11 cellular contexts compared by ENCODE assay signal in genomic region chr15:80489030-80489594, GRCh38.
DNase-seq lines count a peak whose midpoint lies in the region; ATAC-seq, FAIRE-seq and TF ChIP-seq lines count a peak whose summit lies in the region.
"Had no signal": no experiment of that assay in that cellular context is flagged by ENCODE, and none has a peak within 500 bp of the region (broad histone marks: within the 10 kb centered on the region; RNA-seq: fewer than 3 reads in every experiment).

No MANE protein-coding gene starts in this region.

- TF ChIP-seq CTCF in BJ (IDR thresholded peaks at IDR 0.05; ENCODE audit: insufficient read depth, low read depth, low read length) = no peak
- TF ChIP-seq CTCF in PC-3 (conservative IDR thresholded peaks at IDR 0.05; ENCODE audit: low read depth, low read length) = no peak

- no peak overlapping the region for H3K9ac ChIP-seq in PC-3 (ENCODE audit: low read length)

- TF ChIP-seq POLR2A in GM12891 (IDR thresholded peaks at IDR 0.05; ENCODE audit: low read depth, low read length) = no peak

- H3K36me3 ChIP-seq in BJ (ENCODE audit: control insufficient read depth, insufficient read depth, low read length) (no peaks in the 10 kb centered on the region), PC-3 (ENCODE audit: low read depth, low read length) (no peaks in the 10 kb centered on the region)
- H3K36me3 ChIP-seq: esophagus muscularis mucosa had no signal

- CTCF ChIA-PET in BJ (lab: Yijun Ruan, JAX) (interaction anchor here (0.6 to 4.1 kb wide), 9 partner anchors 9 to 365 kb away, joined by 3 to 21 read pairs (median 3); partner anchors contain the start of gene CEMIP), PC-3 (lab: Charles Lee) (interaction anchor here (0.6 kb wide), 1 partner anchor 68 kb away, joined by 5 read pairs; no protein-coding TSS in a partner anchor)

- BruUV-seq in PC-3 (replicated peaks; lab: Mats Ljungman, UMichigan) = no TSS peak

- no peak for FAIRE-seq in GM12891 (lab: Jason Lieb, UNC)

- POLR2A ChIA-PET in BJ (lab: Charles Lee) (interaction anchor here (0.5 to 1.5 kb wide), 9 partner anchors 8 to 290 kb away, joined by 4 to 19 read pairs (median 5); partner anchors contain the start of gene CEMIP), PC-3 (lab: Charles Lee; ENCODE audit: unreplicated experiment) (interaction anchor here (0.5 kb wide), 1 partner anchor 255 kb away, joined by 3 read pairs; no protein-coding TSS in a partner anchor)

- no peaks in the 10 kb centered on the region for H4K20me1 ChIP-seq in PC-3 (ENCODE audit: low read length)

- no peaks in the 10 kb centered on the region for H3K27me3 ChIP-seq in BJ (ENCODE audit: control insufficient read depth, insufficient read depth, low read length)
- H3K27me3 ChIP-seq in PC-3 (ENCODE audit: low read length) = no peaks in the 10 kb centered on the region
- H3K27me3 ChIP-seq: esophagus muscularis mucosa had no signal

- no peaks in the 10 kb centered on the region for H3K9me3 ChIP-seq in PC-3 (ENCODE audit: low read length)
- H3K9me3 ChIP-seq: esophagus muscularis mucosa had no signal

- H2AFZ ChIP-seq in PC-3 (ENCODE audit: low read length) = no peak overlapping the region

- H3K4me3 ChIP-seq in BJ (ENCODE audit: low read depth, low read length) = no peak overlapping the region
- H3K4me3 ChIP-seq in PC-3 (ENCODE audit: low read length) = no peak overlapping the region
- H3K4me3 ChIP-seq: esophagus muscularis mucosa had no signal

- no peaks in the 10 kb centered on the region for H3F3A ChIP-seq in PC-3 (ENCODE audit: low read length, unreplicated experiment)

- H3K9me2 ChIP-seq in PC-3 (replicated peaks; ENCODE audit: low read length) = no peaks in the 10 kb centered on the region

- intact Hi-C loops in PC-3 (cut with micrococcal nuclease) = no loop called here

- H3K4me1 ChIP-seq in PC-3 (ENCODE audit: insufficient read depth, low read length) = no peaks in the 10 kb centered on the region

- H3K79me2 ChIP-seq in PC-3 (ENCODE audit: low read length) = no peaks in the 10 kb centered on the region

- ATAC-seq in PC-3 (no peak), HG02678 (IDR thresholded peaks at IDR 0.05; ENCODE audit: unreplicated experiment) (no peak), HG03342 (IDR thresholded peaks at IDR 0.05; ENCODE audit: unreplicated experiment) (no peak)
- ATAC-seq: activated T-helper 17 cell treated with anti-CD3 and anti-CD28 coated beads, Interleukin-2, amount 50 U/mL, for 72 hours had no signal

- DNase-seq in BJ (ENCODE audit: low read depth) (peak; percentile 97), PC-3 (peak; percentile 23), fibroblast of peridontal ligament (ENCODE audit: extremely low read depth) (peak; percentile 98), renal cortical epithelial cell (ENCODE audit: low read depth) (peak; percentile 56), GM12891 (ENCODE audit: insufficient read length, low spot score) (no peak), OCI-M2 (lab: John Stamatoyannopoulos, UW; ENCODE audit: unreplicated experiment) (no peak)
- DNase-seq: NCI-H446 treated with DMSO at 0.1 percent for 48 hours had no signal

- H3K27ac ChIP-seq in PC-3 (ENCODE audit: low read length) = no peak overlapping the region

- no peak overlapping the region for H3K4me2 ChIP-seq in PC-3 (ENCODE audit: low read length)

TF ChIP-seq in GM12891, 5 proteins besides CTCF, POLR2A, EP300 and RAD21:
- TF ChIP-seq POLR2AphosphoS5 (IDR thresholded peaks at IDR 0.05; ENCODE audit: low read depth, low read length) (no peak), PAX5 (IDR thresholded peaks at IDR 0.05; ENCODE audit: insufficient read depth, low read length, severe bottlenecking) (no peak), POU2F2 (IDR thresholded peaks at IDR 0.05; ENCODE audit: low read depth, low read length) (no peak), TAF1 (IDR thresholded peaks at IDR 0.05; ENCODE audit: low read depth, low read length) (no peak), SPI1 (IDR thresholded peaks at IDR 0.05; ENCODE audit: low read depth, low read length) (no peak)

Comparison
In these comparisons a context has a peak if more than half of its experiments do, and no peak if none do; other contexts are left out.
1. DNase-seq: peak in BJ (single experiment), PC-3 (single experiment), fibroblast of peridontal ligament (single experiment) and renal cortical epithelial cell (single experiment); none in GM12891 (single experiment) and OCI-M2 (single experiment).